In the genomic region with DNA sequence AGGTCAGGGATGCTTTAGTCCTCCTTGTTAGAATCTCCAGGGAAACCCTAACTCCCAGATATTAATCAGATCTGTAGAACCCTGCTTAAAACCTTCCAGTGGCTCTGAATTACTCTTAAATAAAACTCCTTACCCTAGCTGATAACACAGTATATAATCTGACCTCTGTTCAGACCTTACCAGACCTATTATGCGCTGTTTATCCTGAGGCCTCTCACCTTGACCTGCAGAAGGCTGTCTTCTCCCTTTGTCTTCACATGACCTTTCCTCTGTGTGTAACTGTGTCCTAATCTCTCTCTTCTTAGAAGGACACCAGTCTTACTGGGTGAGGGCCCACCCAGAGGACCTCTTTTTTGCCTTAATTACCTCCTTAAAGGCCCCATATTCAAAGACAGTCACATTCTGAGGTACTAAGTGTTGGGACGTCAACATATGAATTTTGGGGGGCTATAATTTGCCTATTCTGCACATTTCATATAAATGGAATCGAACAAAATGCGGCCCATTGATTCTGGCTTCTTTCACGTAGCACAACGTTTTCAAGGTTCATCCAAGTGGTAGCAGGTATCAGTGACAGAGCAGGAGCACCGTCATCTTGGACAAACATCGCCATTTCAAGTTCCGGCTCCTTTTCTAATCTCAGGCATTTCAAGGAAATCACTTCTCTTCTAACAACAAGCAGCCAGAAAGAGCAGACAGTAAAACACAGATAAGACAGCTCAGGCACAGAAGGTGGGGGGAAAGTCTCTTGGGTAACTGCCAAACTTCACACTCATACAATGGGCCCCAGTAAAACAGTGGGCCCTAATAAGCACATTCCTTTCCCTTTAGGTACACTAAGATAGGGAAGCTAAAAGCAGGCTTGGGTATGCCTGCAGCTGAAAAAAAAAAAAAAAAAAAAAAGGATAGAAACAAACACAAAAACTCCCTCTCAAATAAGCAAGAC, we compare ENCODE assay signal across 12 cellular contexts.
DNase-seq lines count a peak whose midpoint lies in the region; ATAC-seq and TF ChIP-seq lines count a peak whose summit lies in the region.
"Had no signal": no experiment of that assay in that cellular context is flagged by ENCODE, and none has a peak within 500 bp of the region (broad histone marks: within the 10 kb centered on the region; RNA-seq: fewer than 3 reads in every experiment).

No MANE protein-coding gene starts in this region.

- no peak overlapping the region for H3K4me3 ChIP-seq in upper lobe of right lung
- no peak overlapping the region for H3K4me3 ChIP-seq in CD8-positive, alpha-beta memory T cell (ENCODE audit: low read length)

- ATAC-seq in stimulated activated memory B cell treated with anti-CD40 and anti-IgM and Interleukin-4, amounts not matched to agents 10 μg/mL and 1 μg/mL and 100 μg/mL, for 72 hours, result no peak
- no peak for ATAC-seq in upper lobe of right lung

- H3K4me3 Mint-ChIP-seq in brain, result no peak overlapping the region
- no peak overlapping the region for H3K4me3 Mint-ChIP-seq in stimulated activated memory B cell treated with anti-CD40 and anti-IgM and Interleukin-4, amounts not matched to agents 10 μg/mL and 1 μg/mL and 100 μg/mL, for 72 hours
- H3K4me3 Mint-ChIP-seq in CD8-positive, alpha-beta memory T cell, result no peak overlapping the region
- H3K4me3 Mint-ChIP-seq: CD4-positive, CD25-positive, alpha-beta regulatory T cell had no signal

- peaks cover 5 to 14% (median 9%) of the 10 kb centered on the region in 5 experiments for H3K9me3 Mint-ChIP-seq in brain
- H3K9me3 Mint-ChIP-seq in stimulated activated memory B cell treated with anti-CD40 and anti-IgM and Interleukin-4, amounts not matched to agents 10 μg/mL and 1 μg/mL and 100 μg/mL, for 72 hours, result no peaks in the 10 kb centered on the region
- no peaks in the 10 kb centered on the region for H3K9me3 Mint-ChIP-seq in CD8-positive, alpha-beta memory T cell
- H3K9me3 Mint-ChIP-seq: CD4-positive, CD25-positive, alpha-beta regulatory T cell had no signal

- H3K27ac Mint-ChIP-seq in brain, result peak overlapping the region in 4 of 5 experiments; percentile 36 to 67 (median 54)
- peak overlapping the region; percentile 51 for H3K27ac Mint-ChIP-seq in stimulated activated memory B cell treated with anti-CD40 and anti-IgM and Interleukin-4, amounts not matched to agents 10 μg/mL and 1 μg/mL and 100 μg/mL, for 72 hours
- no peak overlapping the region for H3K27ac Mint-ChIP-seq in CD8-positive, alpha-beta memory T cell
- H3K27ac Mint-ChIP-seq: CD4-positive, CD25-positive, alpha-beta regulatory T cell had no signal

- H3K27ac ChIP-seq in upper lobe of right lung, result no peak overlapping the region
- H3K27ac ChIP-seq in CD8-positive, alpha-beta memory T cell (ENCODE audit: low read depth, low read length), result no peak overlapping the region
- H3K27ac ChIP-seq: foreskin keratinocyte had no signal

- DNase-seq in NCI-H226 (peak; percentile 82), iris pigment epithelial cell (ENCODE audit: low read depth) (peak; percentile 66), upper lobe of right lung (no peak), midbrain (lab: John Stamatoyannopoulos, UW) (no peak)
- DNase-seq in activated CD8-positive, alpha-beta memory T cell treated with anti-CD3 and anti-CD28 coated beads, Interleukin-2, amount 50 U/mL, for 48 hours, result no peak
- DNase-seq in CD8-positive, alpha-beta memory T cell, result no peak
- DNase-seq: activated CD4-positive, alpha-beta T cell treated with anti-CD3 and anti-CD28 coated beads, Interleukin-2, amount 50 U/mL, for 1 hour; CD4-positive, CD25-positive, alpha-beta regulatory T cell; foreskin keratinocyte; NCI-H2081 had no signal

- H3K27me3 ChIP-seq in upper lobe of right lung, result no peaks in the 10 kb centered on the region
- no peaks in the 10 kb centered on the region for H3K27me3 ChIP-seq in CD8-positive, alpha-beta memory T cell (ENCODE audit: insufficient read depth, low read length, poor library complexity, severe bottlenecking)

- TF ChIP-seq CTCF in brain (conservative IDR thresholded peaks at IDR 0.05) (no peak), upper lobe of right lung (IDR thresholded peaks at IDR 0.05) (no peak)

- H3K36me3 Mint-ChIP-seq in brain, result no peaks in the 10 kb centered on the region
- H3K36me3 Mint-ChIP-seq in stimulated activated memory B cell treated with anti-CD40 and anti-IgM and Interleukin-4, amounts not matched to agents 10 μg/mL and 1 μg/mL and 100 μg/mL, for 72 hours, result no peaks in the 10 kb centered on the region
- H3K36me3 Mint-ChIP-seq in CD8-positive, alpha-beta memory T cell, result no peaks in the 10 kb centered on the region
- H3K36me3 Mint-ChIP-seq: CD4-positive, CD25-positive, alpha-beta regulatory T cell had no signal

- H3K4me1 ChIP-seq in upper lobe of right lung, result no peaks in the 10 kb centered on the region
- H3K4me1 ChIP-seq in CD8-positive, alpha-beta memory T cell (ENCODE audit: insufficient read depth, low read length), result no peaks in the 10 kb centered on the region
- H3K4me1 ChIP-seq: foreskin keratinocyte had no signal

- no peaks in the 10 kb centered on the region for H3K36me3 ChIP-seq in upper lobe of right lung
- no peaks in the 10 kb centered on the region for H3K36me3 ChIP-seq in CD8-positive, alpha-beta memory T cell (ENCODE audit: insufficient read depth, low read length)

- intact Hi-C loops in upper lobe of right lung (cut with DNase I), result no loop called here

- no peaks in the 10 kb centered on the region for H3K27me3 Mint-ChIP-seq in brain
- no peaks in the 10 kb centered on the region for H3K27me3 Mint-ChIP-seq in stimulated activated memory B cell treated with anti-CD40 and anti-IgM and Interleukin-4, amounts not matched to agents 10 μg/mL and 1 μg/mL and 100 μg/mL, for 72 hours
- no peaks in the 10 kb centered on the region for H3K27me3 Mint-ChIP-seq in CD8-positive, alpha-beta memory T cell
- H3K27me3 Mint-ChIP-seq: CD4-positive, CD25-positive, alpha-beta regulatory T cell had no signal

- H3K9me3 ChIP-seq in upper lobe of right lung, result no peaks in the 10 kb centered on the region
- H3K9me3 ChIP-seq in CD8-positive, alpha-beta memory T cell (ENCODE audit: low read length), result no peaks in the 10 kb centered on the region

- POLR2A ChIA-PET in CD8-positive, alpha-beta memory T cell (lab: Charles Lee), result interaction anchor here (0.6 kb wide), 1 partner anchor 84 kb away, joined by 3 read pairs; no protein-coding TSS in a partner anchor

- CTCF ChIA-PET in CD8-positive, alpha-beta memory T cell (lab: Charles Lee), result no interaction called here

- H3K4me1 Mint-ChIP-seq in brain, result peaks cover 28% of the 10 kb centered on the region
- H3K4me1 Mint-ChIP-seq in stimulated activated memory B cell treated with anti-CD40 and anti-IgM and Interleukin-4, amounts not matched to agents 10 μg/mL and 1 μg/mL and 100 μg/mL, for 72 hours, result peaks cover 28% of the 10 kb centered on the region
- no peaks in the 10 kb centered on the region for H3K4me1 Mint-ChIP-seq in CD8-positive, alpha-beta memory T cell

Comparison
In these comparisons a context has a peak if more than half of its experiments do, and no peak if none do; other contexts are left out.
1. DNase-seq: peak in NCI-H226 (single experiment) and iris pigment epithelial cell (single experiment); none in upper lobe of right lung (single experiment), activated CD8-positive, alpha-beta memory T cell treated with anti-CD3 and anti-CD28 coated beads, Interleukin-2, amount 50 U/mL, for 48 hours (single experiment), midbrain (single experiment) and CD8-positive, alpha-beta memory T cell (0 of 5).
2. H3K27ac Mint-ChIP-seq: peak in brain (4 of 5) and stimulated activated memory B cell treated with anti-CD40 and anti-IgM and Interleukin-4, amounts not matched to agents 10 μg/mL and 1 μg/mL and 100 μg/mL, for 72 hours (single experiment); none in CD8-positive, alpha-beta memory T cell (0 of 8).